In the genomic region with DNA sequence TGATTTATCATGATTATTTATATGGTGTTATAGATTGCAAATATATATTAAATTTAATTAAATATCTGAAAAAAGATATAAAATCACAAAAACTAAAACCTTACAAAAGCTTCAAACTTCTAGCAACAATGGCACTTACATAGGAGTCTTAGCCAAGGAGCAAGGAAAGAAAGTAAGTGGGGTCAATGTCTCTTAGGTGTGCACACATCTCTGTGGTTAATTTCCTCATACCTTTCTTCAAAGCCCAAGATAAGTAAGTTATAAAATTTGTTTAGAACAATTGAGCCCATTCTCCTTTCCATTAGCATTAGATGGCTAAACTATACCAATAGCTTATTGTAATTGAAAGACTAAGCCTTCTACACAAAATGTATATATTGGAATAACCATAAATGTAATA, we compare ENCODE assay signal across 26 cellular contexts.
"Had no signal": no experiment of that assay in that cellular context is flagged by ENCODE, and none has a peak within 500 bp of the region (broad histone marks: within the 10 kb centered on the region; RNA-seq: fewer than 3 reads in every experiment).

No MANE protein-coding gene starts in this region.

- H3K4me1 ChIP-seq: colonic mucosa, esophagus squamous epithelium, gastrocnemius medialis, heart right ventricle, lower lobe of right lung had no signal

- ATAC-seq: effector memory CD8-positive, alpha-beta T cell; esophagus mucosa; gastrocnemius medialis; heart right ventricle; left cardiac atrium; left lobe of liver; left ventricle myocardium superior; lower lobe of right lung had no signal

- FAIRE-seq: endometrium, islet of Langerhans, keratinocyte had no signal

- DNase-seq: colonic mucosa; cortex of kidney; effector CD8-positive, alpha-beta T cell; effector memory CD8-positive, alpha-beta T cell; endodermal cell; erythroblast; esophagus squamous epithelium; foreskin fibroblast; foreskin melanocyte; gastrocnemius medialis; glutamatergic neuron; head of caudate nucleus; heart right ventricle; hippocampal formation; left cardiac atrium; left ventricle myocardium superior; lower lobe of right lung; mesendoderm; midbrain; naive B cell had no signal

- H3K27ac ChIP-seq: colonic mucosa, epithelial cell of prostate, esophagus squamous epithelium, gastrocnemius medialis, heart right ventricle, lower lobe of right lung had no signal

- H3K9me3 ChIP-seq: colonic mucosa, gastrocnemius medialis, lower lobe of right lung had no signal

- H3K36me3 ChIP-seq: colonic mucosa, esophagus squamous epithelium, gastrocnemius medialis, heart right ventricle, lower lobe of right lung had no signal

- H3K27me3 ChIP-seq: colonic mucosa, esophagus squamous epithelium, gastrocnemius medialis, heart right ventricle had no signal

- H3K4me3 ChIP-seq: colonic mucosa, esophagus squamous epithelium, gastrocnemius medialis, heart right ventricle, lower lobe of right lung had no signal
